ENCODE assay signal across 13 cellular contexts in the genomic region with DNA sequence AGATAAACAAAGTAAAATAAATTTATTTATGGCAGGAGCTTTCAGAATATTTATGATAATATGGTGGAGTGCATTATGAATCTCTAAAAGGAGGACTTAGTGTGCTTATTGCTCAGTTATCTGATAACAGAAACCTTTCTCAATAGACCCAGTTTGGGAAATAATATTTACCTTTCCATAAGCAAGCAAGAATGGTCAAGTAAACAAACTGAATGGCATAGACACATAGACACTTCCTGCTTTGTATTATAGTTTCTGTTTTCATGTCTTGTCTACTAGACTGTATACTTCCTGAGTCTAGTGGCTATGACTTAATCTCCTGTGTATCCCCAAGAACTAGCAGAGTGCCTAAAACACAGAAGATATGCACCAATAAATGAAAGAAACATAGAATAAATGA.
DNase-seq lines count a peak whose midpoint lies in the region; ATAC-seq and TF ChIP-seq lines count a peak whose summit lies in the region.
"Had no signal": no experiment of that assay in that cellular context is flagged by ENCODE, and none has a peak within 500 bp of the region (broad histone marks: within the 10 kb centered on the region; RNA-seq: fewer than 3 reads in every experiment).

No MANE protein-coding gene starts in this region.

- peak; percentile 60 for ATAC-seq in GM19467 (IDR thresholded peaks at IDR 0.05; ENCODE audit: unreplicated experiment)
- peak; percentile 48 for ATAC-seq in HG03103 (IDR thresholded peaks at IDR 0.05; ENCODE audit: low read depth, unreplicated experiment)
- ATAC-seq in T-helper 17 cell = peak; percentile 26
- ATAC-seq in GM23338 = no peak

- H2AK5ac ChIP-seq in trophoblast cell (ENCODE audit: low read length) = no peak overlapping the region

- H3K4me3 Mint-ChIP-seq in T-helper 17 cell (no peak overlapping the region), GM23338 (no peak overlapping the region)
- H3K4me3 Mint-ChIP-seq: CD4-positive, alpha-beta T cell had no signal

- H3K36me3 ChIP-seq in GM06990 (ENCODE audit: control insufficient read depth, insufficient read depth, low read length) = no peaks in the 10 kb centered on the region
- H3K36me3 ChIP-seq in trophoblast cell (ENCODE audit: control insufficient read depth in 1 of 2, insufficient read depth in 2 of 2, low read length in 2 of 2) = no peaks in the 10 kb centered on the region
- no peaks in the 10 kb centered on the region for H3K36me3 ChIP-seq in GM23338 (ENCODE audit: insufficient read depth)
- no peaks in the 10 kb centered on the region for H3K36me3 ChIP-seq in SK-N-SH (replicated peaks in 1 of 2; ENCODE audit: control insufficient read depth in 1 of 2, insufficient read depth in 2 of 2, low read length in 1 of 2)
- H3K36me3 ChIP-seq: colonic mucosa had no signal

- H2AFZ ChIP-seq in trophoblast cell (ENCODE audit: insufficient read depth, low read length, poor library complexity) (no peak overlapping the region), GM23338 (no peak overlapping the region), SK-N-SH (ENCODE audit: low read depth) (no peak overlapping the region)

- no peak overlapping the region for H2BK5ac ChIP-seq in trophoblast cell (ENCODE audit: low read depth, low read length, poor library complexity)

- H4K20me1 ChIP-seq in GM23338 (replicated peaks; ENCODE audit: insufficient read depth) (no peaks in the 10 kb centered on the region), SK-N-SH (ENCODE audit: insufficient read depth) (no peaks in the 10 kb centered on the region)

- TF ChIP-seq EP300 in SK-N-SH (IDR thresholded peaks at IDR 0.05; ENCODE audit: borderline replicate concordance in 1 of 2, low read depth in 1 of 2, low read length in 1 of 2) = no peak

- H3K4ac ChIP-seq in trophoblast cell (ENCODE audit: low read depth, low read length) = no peak overlapping the region

- no peak overlapping the region for H3K27ac ChIP-seq in trophoblast cell (ENCODE audit: low read depth, low read length)
- no peak overlapping the region for H3K27ac ChIP-seq in GM23338 (ENCODE audit: low read depth)
- H3K27ac ChIP-seq in SK-N-SH (ENCODE audit: low read depth in 2 of 2, low read length in 1 of 2) = no peak overlapping the region
- H3K27ac ChIP-seq: colonic mucosa had no signal

- H3K9me2 ChIP-seq in GM23338 (ENCODE audit: insufficient read depth) = 0 out of 2 replicates have a peak, but pooled peaks cover 6% of the 10 kb centered on the region
- H3K9me2 ChIP-seq in SK-N-SH = no peaks in the 10 kb centered on the region

- H3K79me1 ChIP-seq in trophoblast cell (ENCODE audit: low read length) = no peaks in the 10 kb centered on the region

- H3K9me3 Mint-ChIP-seq in GM23338 = no peaks in the 10 kb centered on the region
- H3K9me3 Mint-ChIP-seq: CD4-positive, alpha-beta T cell had no signal

- H3K4me1 ChIP-seq in trophoblast cell (ENCODE audit: control insufficient read depth in 1 of 2, insufficient read depth in 2 of 2, low read length in 2 of 2) = no peaks in the 10 kb centered on the region
- H3K4me1 ChIP-seq in GM23338 (ENCODE audit: insufficient read depth) = peaks cover 16% of the 10 kb centered on the region
- no peaks in the 10 kb centered on the region for H3K4me1 ChIP-seq in SK-N-SH (ENCODE audit: control insufficient read depth in 1 of 2, insufficient read depth in 2 of 2, low read depth in 1 of 2, low read length in 1 of 2)

- H4K12ac ChIP-seq in trophoblast cell (ENCODE audit: low read depth, low read length) = no peak overlapping the region

- H3K18ac ChIP-seq in trophoblast cell (ENCODE audit: low read length) = no peak overlapping the region

- H3K4me2 ChIP-seq in trophoblast cell (ENCODE audit: low read length) = no peak overlapping the region
- H3K4me2 ChIP-seq in GM23338 = no peak overlapping the region
- no peak overlapping the region for H3K4me2 ChIP-seq in SK-N-SH

- TF ChIP-seq RAD21 in SK-N-SH (IDR thresholded peaks at IDR 0.05; ENCODE audit: low read length) = no peak

- no peaks in the 10 kb centered on the region for H3K79me2 ChIP-seq in trophoblast cell (ENCODE audit: control insufficient read depth, insufficient read depth, low read length, poor library complexity)
- H3K79me2 ChIP-seq in GM23338 (replicated peaks; ENCODE audit: insufficient read depth) = no peaks in the 10 kb centered on the region
- no peaks in the 10 kb centered on the region for H3K79me2 ChIP-seq in SK-N-SH (ENCODE audit: insufficient read depth)

- H2BK12ac ChIP-seq in trophoblast cell (ENCODE audit: low read length) = no peak overlapping the region

- CTCF ChIA-PET in SK-N-SH (lab: Yijun Ruan, JAX) = interaction anchor here (1.5 kb wide), 1 partner anchor 10 kb away, joined by 7 read pairs; no protein-coding TSS in a partner anchor

- DNase-seq in GM06990 (ENCODE audit: extremely low read depth, insufficient read length) = peak; percentile 13
- no peak for DNase-seq in T-helper 17 cell
- DNase-seq in NCI-H774 (lab: John Stamatoyannopoulos, UW) = no peak
- no peak for DNase-seq in trophoblast cell
- no peak for DNase-seq in GM23338 (ENCODE audit: low spot score)
- no peak for DNase-seq in SK-N-SH
- DNase-seq: CD4-positive, alpha-beta T cell; colonic mucosa; head of caudate nucleus; NCI-H82; T-helper 1 cell had no signal

- H3K36me3 Mint-ChIP-seq in T-helper 17 cell (ENCODE audit: low read depth) (no peaks in the 10 kb centered on the region), GM23338 (ENCODE audit: low read depth) (no peaks in the 10 kb centered on the region)

- no peak overlapping the region for H3K9ac ChIP-seq in trophoblast cell (ENCODE audit: low read length)
- no peak overlapping the region for H3K9ac ChIP-seq in SK-N-SH

- H4K91ac ChIP-seq in trophoblast cell (ENCODE audit: low read depth, low read length) = no peak overlapping the region

- H3K27me3 Mint-ChIP-seq in T-helper 17 cell (peaks cover 11% of the 10 kb centered on the region), GM23338 (ENCODE audit: insufficient read depth, low read depth, poor library complexity) (peaks cover 2% of the 10 kb centered on the region)

- H3K14ac ChIP-seq in trophoblast cell (ENCODE audit: low read length) = no peak overlapping the region

- H3K23ac ChIP-seq in trophoblast cell (ENCODE audit: low read length) = no peak overlapping the region

- H2BK120ac ChIP-seq in trophoblast cell (ENCODE audit: insufficient read depth, low read length, poor library complexity) = no peak overlapping the region

- no peak overlapping the region for H4K8ac ChIP-seq in trophoblast cell (ENCODE audit: low read depth, low read length)

- no peaks in the 10 kb centered on the region for H3F3A ChIP-seq in GM23338 (replicated peaks; ENCODE audit: low read depth)
- no peaks in the 10 kb centered on the region for H3F3A ChIP-seq in SK-N-SH (replicated peaks; ENCODE audit: insufficient read depth)

- H3K4me3 ChIP-seq in GM06990 (replicated peaks; ENCODE audit: low read depth, low read length) = no peak overlapping the region
- no peak overlapping the region for H3K4me3 ChIP-seq in trophoblast cell (ENCODE audit: low read depth, low read length)
- H3K4me3 ChIP-seq in GM23338 = no peak overlapping the region
- H3K4me3 ChIP-seq in SK-N-SH (ENCODE audit: low read depth in 2 of 2, low read length in 1 of 2) = no peak overlapping the region
- H3K4me3 ChIP-seq: colonic mucosa had no signal

- H3K27me3 ChIP-seq in GM06990 (replicated peaks; ENCODE audit: control insufficient read depth, insufficient read depth, low read length) (no peaks in the 10 kb centered on the region), trophoblast cell (ENCODE audit: insufficient read depth, low read length) (no peaks in the 10 kb centered on the region), GM23338 (ENCODE audit: insufficient read depth) (no peaks in the 10 kb centered on the region), SK-N-SH (ENCODE audit: insufficient read depth) (no peaks in the 10 kb centered on the region)
- H3K27me3 ChIP-seq: colonic mucosa had no signal

- POLR2A ChIA-PET in SK-N-SH (lab: Yijun Ruan, JAX) = no interaction called here

- TF ChIP-seq CTCF in GM06990 (IDR thresholded peaks at IDR 0.05; ENCODE audit: insufficient read depth, low read length, poor library complexity, severe bottlenecking) = no peak
- no peak for TF ChIP-seq CTCF in GM23338 (conservative IDR thresholded peaks at IDR 0.05; ENCODE audit: low read depth in 2 of 2)
- no peak for TF ChIP-seq CTCF in SK-N-SH (IDR thresholded peaks at IDR 0.05)

- H3K9me3 ChIP-seq in T-helper 17 cell (ENCODE audit: control insufficient read depth, low read length, poor library complexity, severe bottlenecking) = no peaks in the 10 kb centered on the region
- no peaks in the 10 kb centered on the region for H3K9me3 ChIP-seq in trophoblast cell (ENCODE audit: insufficient read depth, low read depth, low read length)
- H3K9me3 ChIP-seq in SK-N-SH = no peaks in the 10 kb centered on the region
- H3K9me3 ChIP-seq: colonic mucosa had no signal

- peaks cover 11% of the 10 kb centered on the region for H3K4me1 Mint-ChIP-seq in T-helper 17 cell
- H3K4me1 Mint-ChIP-seq in GM23338 = peaks cover 16% of the 10 kb centered on the region

- H3K27ac Mint-ChIP-seq in T-helper 17 cell (no peak overlapping the region), GM23338 (no peak overlapping the region)
- H3K27ac Mint-ChIP-seq: CD4-positive, alpha-beta T cell had no signal

TF ChIP-seq in GM23338, 12 proteins besides CTCF, POLR2A, EP300 and RAD21 (continues in another document):
- TF ChIP-seq, protein P1, sequence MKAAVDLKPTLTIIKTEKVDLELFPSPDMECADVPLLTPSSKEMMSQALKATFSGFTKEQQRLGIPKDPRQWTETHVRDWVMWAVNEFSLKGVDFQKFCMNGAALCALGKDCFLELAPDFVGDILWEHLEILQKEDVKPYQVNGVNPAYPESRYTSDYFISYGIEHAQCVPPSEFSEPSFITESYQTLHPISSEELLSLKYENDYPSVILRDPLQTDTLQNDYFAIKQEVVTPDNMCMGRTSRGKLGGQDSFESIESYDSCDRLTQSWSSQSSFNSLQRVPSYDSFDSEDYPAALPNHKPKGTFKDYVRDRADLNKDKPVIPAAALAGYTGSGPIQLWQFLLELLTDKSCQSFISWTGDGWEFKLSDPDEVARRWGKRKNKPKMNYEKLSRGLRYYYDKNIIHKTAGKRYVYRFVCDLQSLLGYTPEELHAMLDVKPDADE (IDR thresholded peaks at IDR 0.05) = no peak
- TF ChIP-seq EZH2phosphoT487 (IDR thresholded peaks at IDR 0.05; ENCODE audit: unreplicated experiment) (no peak), POLR2AphosphoS5 (IDR thresholded peaks at IDR 0.05; ENCODE audit: low read depth) (no peak)

TF ChIP-seq in SK-N-SH, 30 proteins besides CTCF, POLR2A, EP300 and RAD21 (continues in another document):
- TF ChIP-seq MXI1 (IDR thresholded peaks at IDR 0.05; ENCODE audit: low read depth, low read length) (no peak), RCOR1 (IDR thresholded peaks at IDR 0.05; ENCODE audit: low read length) (no peak), CHD2 (IDR thresholded peaks at IDR 0.05; ENCODE audit: low read length, partially characterized antibody) (no peak)
